ENCODE assay signal across 16 cellular contexts in the genomic region with DNA sequence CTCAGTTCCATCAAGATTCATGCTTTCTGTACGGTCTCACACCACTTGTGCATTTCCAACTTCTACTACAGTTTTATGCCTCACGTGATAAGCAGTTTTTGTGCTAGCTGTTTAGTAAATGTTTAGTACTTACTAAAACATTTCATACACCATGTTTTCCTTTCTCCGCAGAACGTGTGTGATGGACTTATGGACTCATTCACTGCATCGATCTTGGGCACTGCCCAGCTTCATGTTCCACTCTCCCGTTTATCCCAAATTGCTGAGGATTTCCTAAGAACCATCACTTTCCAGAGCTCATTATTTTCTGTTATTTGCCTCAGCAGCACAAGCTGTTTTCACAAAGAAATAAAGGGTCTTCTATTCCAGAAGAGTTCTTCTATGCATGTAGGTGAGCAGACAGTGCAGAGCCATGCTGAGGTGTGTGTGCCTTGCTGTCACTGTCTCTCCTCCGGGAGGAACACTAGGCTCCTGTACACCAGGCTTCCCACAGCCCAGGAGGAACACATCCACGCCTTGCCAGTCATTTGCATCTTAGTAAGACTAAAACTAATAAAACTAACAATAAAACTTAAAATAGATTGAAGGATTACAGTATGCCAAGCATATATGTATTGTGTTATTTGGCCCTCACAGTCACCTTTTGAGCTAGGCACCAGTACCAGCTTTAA.
"Had no signal": no experiment of that assay in that cellular context is flagged by ENCODE, and none has a peak within 500 bp of the region (broad histone marks: within the 10 kb centered on the region; RNA-seq: fewer than 3 reads in every experiment).

No MANE protein-coding gene starts in this region.

- H3K4me1 Mint-ChIP-seq: activated CD4-positive, alpha-beta T cell treated with anti-CD3 and anti-CD28 coated beads for 36 hours had no signal

- H3K36me3 Mint-ChIP-seq: activated naive CD8-positive, alpha-beta T cell treated with anti-CD3 and anti-CD28 coated beads for 36 hours; naive thymus-derived CD4-positive, alpha-beta T cell had no signal

- H3K4me3 Mint-ChIP-seq: activated CD4-positive, alpha-beta T cell treated with anti-CD3 and anti-CD28 coated beads for 36 hours; activated CD8-positive, alpha-beta T cell treated with anti-CD3 and anti-CD28 coated beads for 36 hours; activated naive CD8-positive, alpha-beta T cell treated with anti-CD3 and anti-CD28 coated beads for 36 hours; activated T-cell treated with anti-CD3 and anti-CD28 coated beads, Interleukin-2, amount 50 U/mL, for 72 hours; naive thymus-derived CD4-positive, alpha-beta T cell had no signal

- H3K9me3 ChIP-seq: heart left ventricle, psoas muscle, sigmoid colon had no signal

- H3K36me3 ChIP-seq: heart left ventricle, sigmoid colon had no signal

- H3K27me3 ChIP-seq: dorsolateral prefrontal cortex, heart left ventricle, sigmoid colon had no signal

- ATAC-seq: activated CD4-positive, alpha-beta T cell treated with anti-CD3 and anti-CD28 coated beads for 36 hours; activated CD8-positive, alpha-beta T cell treated with anti-CD3 and anti-CD28 coated beads for 36 hours; activated T-cell treated with anti-CD3 and anti-CD28 coated beads, Interleukin-2, amount 50 U/mL, for 72 hours; naive thymus-derived CD4-positive, alpha-beta T cell; psoas muscle had no signal

- H3K27ac ChIP-seq: heart left ventricle, psoas muscle, sigmoid colon had no signal

- H3K4me1 ChIP-seq: psoas muscle, sigmoid colon had no signal

- H3K4me3 ChIP-seq: dorsolateral prefrontal cortex, heart left ventricle, psoas muscle, sigmoid colon had no signal

- DNase-seq: activated CD4-positive, alpha-beta T cell treated with anti-CD3 and anti-CD28 coated beads for 36 hours; activated CD8-positive, alpha-beta memory T cell treated with anti-CD3 and anti-CD28 coated beads, Interleukin-2, amount 50 U/mL, for 4 hours; activated CD8-positive, alpha-beta T cell treated with anti-CD3 and anti-CD28 coated beads for 36 hours; activated gamma-delta T cell treated with Interleukin-2 at 50 U/mL for 16 hours; activated naive CD8-positive, alpha-beta T cell treated with anti-CD3 and anti-CD28 coated beads for 36 hours; activated T-cell treated with anti-CD3 and anti-CD28 coated beads, Interleukin-2, amount 50 U/mL, for 72 hours; aorta; dorsolateral prefrontal cortex; foreskin melanocyte; heart left ventricle; naive thymus-derived CD4-positive, alpha-beta T cell; psoas muscle; sigmoid colon; stimulated activated CD4-positive, alpha-beta T cell treated with anti-CD3 and anti-CD28 coated beads, Interleukin-2, amount 100 ng/mL, for 48 hours; stimulated activated naive CD4-positive, alpha-beta T cell treated with Interleukin-2 at 50 U/mL for 16 hours; T1000 had no signal

- H3K9me3 Mint-ChIP-seq: activated CD8-positive, alpha-beta T cell treated with anti-CD3 and anti-CD28 coated beads for 36 hours; activated naive CD8-positive, alpha-beta T cell treated with anti-CD3 and anti-CD28 coated beads for 36 hours; activated T-cell treated with anti-CD3 and anti-CD28 coated beads, Interleukin-2, amount 50 U/mL, for 72 hours; naive thymus-derived CD4-positive, alpha-beta T cell had no signal

- H3K27ac Mint-ChIP-seq: activated CD4-positive, alpha-beta T cell treated with anti-CD3 and anti-CD28 coated beads for 36 hours; activated CD8-positive, alpha-beta T cell treated with anti-CD3 and anti-CD28 coated beads for 36 hours; activated naive CD8-positive, alpha-beta T cell treated with anti-CD3 and anti-CD28 coated beads for 36 hours; activated T-cell treated with anti-CD3 and anti-CD28 coated beads, Interleukin-2, amount 50 U/mL, for 72 hours had no signal

- H3K27me3 Mint-ChIP-seq: activated CD4-positive, alpha-beta T cell treated with anti-CD3 and anti-CD28 coated beads for 36 hours; activated CD8-positive, alpha-beta T cell treated with anti-CD3 and anti-CD28 coated beads for 36 hours had no signal
